In the genomic region with DNA sequence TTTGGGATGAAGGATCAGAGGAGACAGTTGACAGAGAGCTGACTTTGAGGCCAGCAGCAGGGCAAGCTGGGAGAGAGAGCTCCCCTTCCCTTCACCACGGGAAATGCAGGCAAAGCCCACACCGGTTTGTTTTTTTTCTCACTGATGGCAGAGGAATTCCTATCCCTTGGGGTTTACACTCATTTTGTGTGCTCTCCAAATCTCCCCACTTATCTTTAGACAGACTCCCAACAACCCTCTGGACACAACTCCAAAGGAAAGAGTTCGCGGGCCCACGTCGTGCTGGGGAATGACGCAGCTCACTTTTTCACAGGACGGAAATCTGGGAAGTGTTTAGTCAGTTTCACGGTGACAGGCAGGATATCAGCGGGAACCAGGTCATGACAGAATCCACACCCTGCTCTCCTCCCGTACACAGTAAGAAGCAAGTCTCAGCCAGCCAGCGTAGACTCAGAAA, we compare ENCODE assay signal across 1 cellular context.
A peak's percentile ranks its signal among the peaks of the same experiment; 100 is the strongest.
TF ChIP-seq lines count a peak whose summit lies in the region.

No MANE protein-coding gene starts in this region.

TF ChIP-seq in HEK293, 187 proteins besides CTCF, POLR2A, EP300 and RAD21 (continued from another document):
- TF ChIP-seq, protein P1, sequence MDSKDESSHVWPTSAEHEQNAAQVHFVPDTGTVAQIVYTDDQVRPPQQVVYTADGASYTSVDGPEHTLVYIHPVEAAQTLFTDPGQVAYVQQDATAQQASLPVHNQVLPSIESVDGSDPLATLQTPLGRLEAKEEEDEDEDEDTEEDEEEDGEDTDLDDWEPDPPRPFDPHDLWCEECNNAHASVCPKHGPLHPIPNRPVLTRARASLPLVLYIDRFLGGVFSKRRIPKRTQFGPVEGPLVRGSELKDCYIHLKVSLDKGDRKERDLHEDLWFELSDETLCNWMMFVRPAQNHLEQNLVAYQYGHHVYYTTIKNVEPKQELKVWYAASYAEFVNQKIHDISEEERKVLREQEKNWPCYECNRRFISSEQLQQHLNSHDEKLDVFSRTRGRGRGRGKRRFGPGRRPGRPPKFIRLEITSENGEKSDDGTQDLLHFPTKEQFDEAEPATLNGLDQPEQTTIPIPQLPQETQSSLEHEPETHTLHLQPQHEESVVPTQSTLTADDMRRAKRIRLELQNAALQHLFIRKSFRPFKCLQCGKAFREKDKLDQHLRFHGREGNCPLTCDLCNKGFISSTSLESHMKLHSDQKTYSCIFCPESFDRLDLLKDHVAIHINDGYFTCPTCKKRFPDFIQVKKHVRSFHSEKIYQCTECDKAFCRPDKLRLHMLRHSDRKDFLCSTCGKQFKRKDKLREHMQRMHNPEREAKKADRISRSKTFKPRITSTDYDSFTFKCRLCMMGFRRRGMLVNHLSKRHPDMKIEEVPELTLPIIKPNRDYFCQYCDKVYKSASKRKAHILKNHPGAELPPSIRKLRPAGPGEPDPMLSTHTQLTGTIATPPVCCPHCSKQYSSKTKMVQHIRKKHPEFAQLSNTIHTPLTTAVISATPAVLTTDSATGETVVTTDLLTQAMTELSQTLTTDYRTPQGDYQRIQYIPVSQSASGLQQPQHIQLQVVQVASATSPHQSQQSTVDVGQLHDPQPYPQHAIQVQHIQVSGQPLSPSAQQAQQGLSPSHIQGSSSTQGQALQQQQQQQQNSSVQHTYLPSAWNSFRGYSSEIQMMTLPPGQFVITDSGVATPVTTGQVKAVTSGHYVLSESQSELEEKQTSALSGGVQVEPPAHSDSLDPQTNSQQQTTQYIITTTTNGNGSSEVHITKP (tag by site-specific recombination; IDR thresholded peaks at IDR 0.05): no peak
- no peak for TF ChIP-seq ZNF248 (tag by site-specific recombination; IDR thresholded peaks at IDR 0.05)
- TF ChIP-seq, protein P2, sequence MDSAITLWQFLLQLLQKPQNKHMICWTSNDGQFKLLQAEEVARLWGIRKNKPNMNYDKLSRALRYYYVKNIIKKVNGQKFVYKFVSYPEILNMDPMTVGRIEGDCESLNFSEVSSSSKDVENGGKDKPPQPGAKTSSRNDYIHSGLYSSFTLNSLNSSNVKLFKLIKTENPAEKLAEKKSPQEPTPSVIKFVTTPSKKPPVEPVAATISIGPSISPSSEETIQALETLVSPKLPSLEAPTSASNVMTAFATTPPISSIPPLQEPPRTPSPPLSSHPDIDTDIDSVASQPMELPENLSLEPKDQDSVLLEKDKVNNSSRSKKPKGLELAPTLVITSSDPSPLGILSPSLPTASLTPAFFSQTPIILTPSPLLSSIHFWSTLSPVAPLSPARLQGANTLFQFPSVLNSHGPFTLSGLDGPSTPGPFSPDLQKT (IDR thresholded peaks at IDR 0.05; ENCODE audit: borderline replicate concordance, low read depth, low read length): no peak
- TF ChIP-seq, protein P3, sequence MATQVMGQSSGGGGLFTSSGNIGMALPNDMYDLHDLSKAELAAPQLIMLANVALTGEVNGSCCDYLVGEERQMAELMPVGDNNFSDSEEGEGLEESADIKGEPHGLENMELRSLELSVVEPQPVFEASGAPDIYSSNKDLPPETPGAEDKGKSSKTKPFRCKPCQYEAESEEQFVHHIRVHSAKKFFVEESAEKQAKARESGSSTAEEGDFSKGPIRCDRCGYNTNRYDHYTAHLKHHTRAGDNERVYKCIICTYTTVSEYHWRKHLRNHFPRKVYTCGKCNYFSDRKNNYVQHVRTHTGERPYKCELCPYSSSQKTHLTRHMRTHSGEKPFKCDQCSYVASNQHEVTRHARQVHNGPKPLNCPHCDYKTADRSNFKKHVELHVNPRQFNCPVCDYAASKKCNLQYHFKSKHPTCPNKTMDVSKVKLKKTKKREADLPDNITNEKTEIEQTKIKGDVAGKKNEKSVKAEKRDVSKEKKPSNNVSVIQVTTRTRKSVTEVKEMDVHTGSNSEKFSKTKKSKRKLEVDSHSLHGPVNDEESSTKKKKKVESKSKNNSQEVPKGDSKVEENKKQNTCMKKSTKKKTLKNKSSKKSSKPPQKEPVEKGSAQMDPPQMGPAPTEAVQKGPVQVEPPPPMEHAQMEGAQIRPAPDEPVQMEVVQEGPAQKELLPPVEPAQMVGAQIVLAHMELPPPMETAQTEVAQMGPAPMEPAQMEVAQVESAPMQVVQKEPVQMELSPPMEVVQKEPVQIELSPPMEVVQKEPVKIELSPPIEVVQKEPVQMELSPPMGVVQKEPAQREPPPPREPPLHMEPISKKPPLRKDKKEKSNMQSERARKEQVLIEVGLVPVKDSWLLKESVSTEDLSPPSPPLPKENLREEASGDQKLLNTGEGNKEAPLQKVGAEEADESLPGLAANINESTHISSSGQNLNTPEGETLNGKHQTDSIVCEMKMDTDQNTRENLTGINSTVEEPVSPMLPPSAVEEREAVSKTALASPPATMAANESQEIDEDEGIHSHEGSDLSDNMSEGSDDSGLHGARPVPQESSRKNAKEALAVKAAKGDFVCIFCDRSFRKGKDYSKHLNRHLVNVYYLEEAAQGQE (tag by site-specific recombination; IDR thresholded peaks at IDR 0.05): peak; percentile 27; the same call in 1 of the 2 replicates
- TF ChIP-seq, protein P4, sequence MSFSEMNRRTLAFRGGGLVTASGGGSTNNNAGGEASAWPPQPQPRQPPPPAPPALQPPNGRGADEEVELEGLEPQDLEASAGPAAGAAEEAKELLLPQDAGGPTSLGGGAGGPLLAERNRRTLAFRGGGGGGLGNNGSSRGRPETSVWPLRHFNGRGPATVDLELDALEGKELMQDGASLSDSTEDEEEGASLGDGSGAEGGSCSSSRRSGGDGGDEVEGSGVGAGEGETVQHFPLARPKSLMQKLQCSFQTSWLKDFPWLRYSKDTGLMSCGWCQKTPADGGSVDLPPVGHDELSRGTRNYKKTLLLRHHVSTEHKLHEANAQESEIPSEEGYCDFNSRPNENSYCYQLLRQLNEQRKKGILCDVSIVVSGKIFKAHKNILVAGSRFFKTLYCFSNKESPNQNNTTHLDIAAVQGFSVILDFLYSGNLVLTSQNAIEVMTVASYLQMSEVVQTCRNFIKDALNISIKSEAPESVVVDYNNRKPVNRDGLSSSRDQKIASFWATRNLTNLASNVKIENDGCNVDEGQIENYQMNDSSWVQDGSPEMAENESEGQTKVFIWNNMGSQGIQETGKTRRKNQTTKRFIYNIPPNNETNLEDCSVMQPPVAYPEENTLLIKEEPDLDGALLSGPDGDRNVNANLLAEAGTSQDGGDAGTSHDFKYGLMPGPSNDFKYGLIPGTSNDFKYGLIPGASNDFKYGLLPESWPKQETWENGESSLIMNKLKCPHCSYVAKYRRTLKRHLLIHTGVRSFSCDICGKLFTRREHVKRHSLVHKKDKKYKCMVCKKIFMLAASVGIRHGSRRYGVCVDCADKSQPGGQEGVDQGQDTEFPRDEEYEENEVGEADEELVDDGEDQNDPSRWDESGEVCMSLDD (tag by site-specific recombination; IDR thresholded peaks at IDR 0.05): no peak
- TF ChIP-seq FEZF1 (tag by site-specific recombination; IDR thresholded peaks at IDR 0.05): no peak; the same call in 1 of the 2 replicates
- TF ChIP-seq WT1 (tag by site-specific recombination; IDR thresholded peaks at IDR 0.05): no peak
- TF ChIP-seq, protein P5, sequence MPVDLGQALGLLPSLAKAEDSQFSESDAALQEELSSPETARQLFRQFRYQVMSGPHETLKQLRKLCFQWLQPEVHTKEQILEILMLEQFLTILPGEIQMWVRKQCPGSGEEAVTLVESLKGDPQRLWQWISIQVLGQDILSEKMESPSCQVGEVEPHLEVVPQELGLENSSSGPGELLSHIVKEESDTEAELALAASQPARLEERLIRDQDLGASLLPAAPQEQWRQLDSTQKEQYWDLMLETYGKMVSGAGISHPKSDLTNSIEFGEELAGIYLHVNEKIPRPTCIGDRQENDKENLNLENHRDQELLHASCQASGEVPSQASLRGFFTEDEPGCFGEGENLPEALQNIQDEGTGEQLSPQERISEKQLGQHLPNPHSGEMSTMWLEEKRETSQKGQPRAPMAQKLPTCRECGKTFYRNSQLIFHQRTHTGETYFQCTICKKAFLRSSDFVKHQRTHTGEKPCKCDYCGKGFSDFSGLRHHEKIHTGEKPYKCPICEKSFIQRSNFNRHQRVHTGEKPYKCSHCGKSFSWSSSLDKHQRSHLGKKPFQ (tag by site-specific recombination; IDR thresholded peaks at IDR 0.05): no peak
- no peak for TF ChIP-seq ZNF239 (tag by site-specific recombination; IDR thresholded peaks at IDR 0.05)
- no peak for TF ChIP-seq HOXC10 (CRISPR knock-in tag; IDR thresholded peaks at IDR 0.05)
- TF ChIP-seq ZNF174 (tag by site-specific recombination; IDR thresholded peaks at IDR 0.05): no peak
- TF ChIP-seq ZNF670 (tag by site-specific recombination; IDR thresholded peaks at IDR 0.05; ENCODE audit: low read depth): no peak
- no peak for TF ChIP-seq ZNF544 (tag by site-specific recombination; IDR thresholded peaks at IDR 0.05)
- TF ChIP-seq, protein P6, sequence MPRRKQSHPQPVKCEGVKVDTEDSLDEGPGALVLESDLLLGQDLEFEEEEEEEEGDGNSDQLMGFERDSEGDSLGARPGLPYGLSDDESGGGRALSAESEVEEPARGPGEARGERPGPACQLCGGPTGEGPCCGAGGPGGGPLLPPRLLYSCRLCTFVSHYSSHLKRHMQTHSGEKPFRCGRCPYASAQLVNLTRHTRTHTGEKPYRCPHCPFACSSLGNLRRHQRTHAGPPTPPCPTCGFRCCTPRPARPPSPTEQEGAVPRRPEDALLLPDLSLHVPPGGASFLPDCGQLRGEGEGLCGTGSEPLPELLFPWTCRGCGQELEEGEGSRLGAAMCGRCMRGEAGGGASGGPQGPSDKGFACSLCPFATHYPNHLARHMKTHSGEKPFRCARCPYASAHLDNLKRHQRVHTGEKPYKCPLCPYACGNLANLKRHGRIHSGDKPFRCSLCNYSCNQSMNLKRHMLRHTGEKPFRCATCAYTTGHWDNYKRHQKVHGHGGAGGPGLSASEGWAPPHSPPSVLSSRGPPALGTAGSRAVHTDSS (tag by site-specific recombination; IDR thresholded peaks at IDR 0.05): no peak
TF ChIP-seq in HEK293: peak in this region for 18.
